Comparison of ENCODE assay signal across 24 cellular contexts in the genomic region with DNA sequence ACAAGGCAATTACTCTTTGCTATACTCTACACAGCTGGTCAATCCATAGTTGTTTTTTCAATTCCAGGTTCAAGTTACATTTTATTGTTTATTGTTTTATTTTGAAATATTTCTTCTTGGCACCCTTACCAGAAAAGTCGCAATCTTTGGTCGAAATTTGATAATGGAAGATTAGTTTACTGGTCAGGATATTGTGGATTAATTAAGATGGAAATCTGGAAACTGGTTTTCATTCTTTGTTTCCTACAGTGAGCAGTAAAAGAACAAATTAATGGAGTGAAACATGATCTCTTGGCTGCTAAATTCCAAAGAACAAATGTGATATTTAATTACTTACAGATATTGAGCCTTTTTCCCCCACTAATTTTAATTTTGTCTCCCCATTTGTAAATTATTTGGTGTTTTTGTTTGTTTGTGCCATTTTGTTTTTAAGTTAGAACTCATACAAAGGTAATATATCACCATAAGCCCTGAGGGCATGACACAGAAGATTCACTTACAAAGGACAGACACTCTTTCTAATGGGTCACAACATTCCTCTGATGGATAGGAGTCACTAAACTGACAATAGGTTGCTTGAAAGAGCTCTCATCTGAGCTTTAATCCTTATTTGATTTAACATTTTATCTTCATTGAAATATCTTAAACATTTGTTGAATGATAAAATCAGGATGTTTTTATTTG.
DNase-seq lines count a peak whose midpoint lies in the region; ATAC-seq and TF ChIP-seq lines count a peak whose summit lies in the region.
"Had no signal": no experiment of that assay in that cellular context is flagged by ENCODE, and none has a peak within 500 bp of the region (broad histone marks: within the 10 kb centered on the region; RNA-seq: fewer than 3 reads in every experiment).

No MANE protein-coding gene starts in this region.

- H3K27me3 ChIP-seq in H7 (ENCODE audit: control insufficient read depth, insufficient read depth, low read length) (no peaks in the 10 kb centered on the region), mesendoderm (ENCODE audit: insufficient read depth, low read length, poor library complexity) (no peaks in the 10 kb centered on the region), right cardiac atrium (ENCODE audit: control insufficient read depth, insufficient read depth) (no peaks in the 10 kb centered on the region), colonic mucosa (no peaks in the 10 kb centered on the region)
- H3K27me3 ChIP-seq: sigmoid colon, thyroid gland had no signal

- DNase-seq in H7 (peak; percentile 2), LHCN-M2 (ENCODE audit: low read depth) (peak; percentile 21), WTC11 (ENCODE audit: low spot score) (no peak), mesendoderm (peak; percentile 90), right cardiac atrium (no peak), left colon (no peak), colonic mucosa (no peak), NCI-H2196 treated with DMSO at 0.1 percent for 48 hours (lab: John Stamatoyannopoulos, UW; ENCODE audit: unreplicated experiment) (no peak)
- DNase-seq: activated CD4-positive, alpha-beta T cell treated with anti-CD3 and anti-CD28 coated beads for 48 hours; activated T-cell treated with anti-CD3 and anti-CD28 coated beads, Interleukin-2, amount 50 U/mL, for 24 hours; effector memory CD4-positive, alpha-beta T cell; foreskin melanocyte; GM23248; lower lobe of right lung; NCI-H2081 treated with DMSO at 0.1 percent for 48 hours; NCI-H524; sigmoid colon; T-helper 2 cell; thyroid gland had no signal

- no peak overlapping the region for H3K4me3 ChIP-seq in H7 (ENCODE audit: insufficient read depth, low read depth, low read length)
- no peak overlapping the region for H3K4me3 ChIP-seq in mesendoderm (ENCODE audit: low read length)
- no peak overlapping the region for H3K4me3 ChIP-seq in right cardiac atrium (ENCODE audit: low read length)
- no peak overlapping the region for H3K4me3 ChIP-seq in colonic mucosa
- H3K4me3 ChIP-seq: GM23248, lower lobe of right lung, sigmoid colon, SK-N-MC, thyroid gland had no signal

- POLR2A ChIA-PET in WTC11 (lab: Charles Lee) = no interaction called here

- no peaks in the 10 kb centered on the region for H3K4me1 ChIP-seq in mesendoderm (ENCODE audit: control insufficient read depth, low read depth, low read length)
- no peaks in the 10 kb centered on the region for H3K4me1 ChIP-seq in right cardiac atrium (ENCODE audit: control insufficient read depth, insufficient read depth, low read length)
- H3K4me1 ChIP-seq in colonic mucosa = no peaks in the 10 kb centered on the region
- H3K4me1 ChIP-seq: lower lobe of right lung, sigmoid colon, thyroid gland had no signal

- H3K4me2 ChIP-seq in mesendoderm (ENCODE audit: low read length) = no peak overlapping the region

- H4K8ac ChIP-seq in mesendoderm (ENCODE audit: low read depth, low read length) = no peak overlapping the region

- peaks cover 4% of the 10 kb centered on the region for H3K36me3 Mint-ChIP-seq in WTC11
- H3K36me3 Mint-ChIP-seq: brain, CD14-positive monocyte had no signal

- no peaks in the 10 kb centered on the region for H3K9me3 ChIP-seq in right cardiac atrium (ENCODE audit: control insufficient read depth, low read length)
- no peaks in the 10 kb centered on the region for H3K9me3 ChIP-seq in colonic mucosa
- H3K9me3 ChIP-seq: lower lobe of right lung, sigmoid colon, thyroid gland had no signal

- peaks cover 12% of the 10 kb centered on the region for H3K9me3 Mint-ChIP-seq in WTC11
- H3K9me3 Mint-ChIP-seq: activated T-cell treated with anti-CD3 and anti-CD28 coated beads, Interleukin-2, amount 50 U/mL, for 24 hours had no signal

- H3K23ac ChIP-seq in mesendoderm (ENCODE audit: low read length) = no peak overlapping the region

- intact Hi-C loops in right cardiac atrium (cut with DNase I) (no loop called here), left colon (cut with DNase I, micrococcal nuclease) (no loop called here), colonic mucosa (cut with DNase I) (no loop called here)

- no peaks in the 10 kb centered on the region for H3K79me2 ChIP-seq in mesendoderm (ENCODE audit: control insufficient read depth, insufficient read depth, low read length)

- CTCF ChIA-PET in WTC11 (lab: Charles Lee) = no interaction called here

- no peaks in the 10 kb centered on the region for H3K36me3 ChIP-seq in H7 (replicated peaks; ENCODE audit: control insufficient read depth, insufficient read depth, low read length)
- H3K36me3 ChIP-seq in mesendoderm (ENCODE audit: control insufficient read depth, insufficient read depth, low read length) = no peaks in the 10 kb centered on the region
- no peaks in the 10 kb centered on the region for H3K36me3 ChIP-seq in colonic mucosa
- H3K36me3 ChIP-seq: lower lobe of right lung, sigmoid colon, thyroid gland had no signal

- H3K9ac ChIP-seq in mesendoderm (ENCODE audit: low read length) = no peak overlapping the region
- no peak overlapping the region for H3K9ac ChIP-seq in colonic mucosa (ENCODE audit: low read depth in 2 of 2, low read length in 2 of 2)
- H3K9ac ChIP-seq: GM23248 had no signal

- H2BK120ac ChIP-seq in mesendoderm (ENCODE audit: low read depth, low read length) = no peak overlapping the region

- H3K18ac ChIP-seq in mesendoderm (ENCODE audit: low read length) = no peak overlapping the region

- no CpG with 5 or more reads among the region's 2 CpGs for WGBS in mesendoderm (ENCODE audit: extremely low coverage, insufficient coverage, low lambda C conversion rate)
- 75% methylated on average over 2 of the region's 2 CpGs for WGBS in right cardiac atrium

- no peak overlapping the region for H4K5ac ChIP-seq in mesendoderm (ENCODE audit: low read length)

- H3K27ac ChIP-seq in mesendoderm (ENCODE audit: low read depth, low read length) (no peak overlapping the region), right cardiac atrium (ENCODE audit: low read length) (no peak overlapping the region), colonic mucosa (no peak overlapping the region)
- H3K27ac ChIP-seq: GM23248, lower lobe of right lung, sigmoid colon, SK-N-MC, thyroid gland had no signal

- H3K4me1 Mint-ChIP-seq in WTC11 = peaks cover 21% of the 10 kb centered on the region
- H3K4me1 Mint-ChIP-seq: CD14-positive monocyte had no signal

- no peak overlapping the region for H2AK5ac ChIP-seq in mesendoderm (ENCODE audit: low read length)

- no peak overlapping the region for H2BK5ac ChIP-seq in mesendoderm (ENCODE audit: low read length)

- TF ChIP-seq CTCF in WTC11 (IDR thresholded peaks at IDR 0.05) = no peak
- no peak for TF ChIP-seq CTCF in colonic mucosa (IDR thresholded peaks at IDR 0.05)

- H3K27ac Mint-ChIP-seq in WTC11 = no peak overlapping the region; the same call in 1 of the 2 replicates
- H3K27ac Mint-ChIP-seq: activated T-cell treated with anti-CD3 and anti-CD28 coated beads, Interleukin-2, amount 50 U/mL, for 24 hours; brain; CD14-positive monocyte; stimulated activated naive CD8-positive, alpha-beta T cell treated with anti-CD3 and anti-CD28 coated beads, Interleukin-15, Interleukin-2, amounts not matched to agents 100 ng/mL and 50 ng/mL, for 24 hours had no signal

- H3K27me3 Mint-ChIP-seq in WTC11 (ENCODE audit: low read depth) = no peaks in the 10 kb centered on the region; the same call in 1 of the 2 replicates
- H3K27me3 Mint-ChIP-seq: activated T-cell treated with anti-CD3 and anti-CD28 coated beads, Interleukin-2, amount 50 U/mL, for 24 hours; brain; stimulated activated naive CD8-positive, alpha-beta T cell treated with anti-CD3 and anti-CD28 coated beads, Interleukin-15, Interleukin-2, amounts not matched to agents 100 ng/mL and 50 ng/mL, for 24 hours had no signal

- no peak overlapping the region for H3K56ac ChIP-seq in mesendoderm (ENCODE audit: low read length)

- no peak overlapping the region for H2BK15ac ChIP-seq in mesendoderm (replicated peaks; ENCODE audit: low read depth)

- H3K4ac ChIP-seq in mesendoderm (ENCODE audit: low read depth, low read length) = no peak overlapping the region

- no peak overlapping the region for H3K4me3 Mint-ChIP-seq in WTC11
- H3K4me3 Mint-ChIP-seq: activated T-cell treated with anti-CD3 and anti-CD28 coated beads, Interleukin-2, amount 50 U/mL, for 24 hours; brain; CD14-positive monocyte; stimulated activated naive CD8-positive, alpha-beta T cell treated with anti-CD3 and anti-CD28 coated beads, Interleukin-15, Interleukin-2, amounts not matched to agents 100 ng/mL and 50 ng/mL, for 24 hours had no signal

- ATAC-seq in WTC11 (peak; percentile 82), right cardiac atrium (no peak), left colon (no peak)
- ATAC-seq: esophagus mucosa, lower lobe of right lung had no signal

- no peaks in the 10 kb centered on the region for H3K79me1 ChIP-seq in mesendoderm (ENCODE audit: low read length)

TF ChIP-seq in WTC11, 78 proteins besides CTCF, POLR2A, EP300 and RAD21 (continues in another document):
- TF ChIP-seq, protein P1, sequence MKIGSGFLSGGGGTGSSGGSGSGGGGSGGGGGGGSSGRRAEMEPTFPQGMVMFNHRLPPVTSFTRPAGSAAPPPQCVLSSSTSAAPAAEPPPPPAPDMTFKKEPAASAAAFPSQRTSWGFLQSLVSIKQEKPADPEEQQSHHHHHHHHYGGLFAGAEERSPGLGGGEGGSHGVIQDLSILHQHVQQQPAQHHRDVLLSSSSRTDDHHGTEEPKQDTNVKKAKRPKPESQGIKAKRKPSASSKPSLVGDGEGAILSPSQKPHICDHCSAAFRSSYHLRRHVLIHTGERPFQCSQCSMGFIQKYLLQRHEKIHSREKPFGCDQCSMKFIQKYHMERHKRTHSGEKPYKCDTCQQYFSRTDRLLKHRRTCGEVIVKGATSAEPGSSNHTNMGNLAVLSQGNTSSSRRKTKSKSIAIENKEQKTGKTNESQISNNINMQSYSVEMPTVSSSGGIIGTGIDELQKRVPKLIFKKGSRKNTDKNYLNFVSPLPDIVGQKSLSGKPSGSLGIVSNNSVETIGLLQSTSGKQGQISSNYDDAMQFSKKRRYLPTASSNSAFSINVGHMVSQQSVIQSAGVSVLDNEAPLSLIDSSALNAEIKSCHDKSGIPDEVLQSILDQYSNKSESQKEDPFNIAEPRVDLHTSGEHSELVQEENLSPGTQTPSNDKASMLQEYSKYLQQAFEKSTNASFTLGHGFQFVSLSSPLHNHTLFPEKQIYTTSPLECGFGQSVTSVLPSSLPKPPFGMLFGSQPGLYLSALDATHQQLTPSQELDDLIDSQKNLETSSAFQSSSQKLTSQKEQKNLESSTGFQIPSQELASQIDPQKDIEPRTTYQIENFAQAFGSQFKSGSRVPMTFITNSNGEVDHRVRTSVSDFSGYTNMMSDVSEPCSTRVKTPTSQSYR (CRISPR knock-in tag; IDR thresholded peaks at IDR 0.05) = no peak

Comparison
In these comparisons a context has a peak if more than half of its experiments do, and no peak if none do; other contexts are left out.
1. DNase-seq: peak in H7 (single experiment), LHCN-M2 (single experiment) and mesendoderm (single experiment); none in WTC11 (single experiment), right cardiac atrium (0 of 3), left colon (0 of 2), colonic mucosa (single experiment) and NCI-H2196 treated with DMSO at 0.1 percent for 48 hours (single experiment).